Comparison of ENCODE assay signal across 11 cellular contexts in the genomic region with DNA sequence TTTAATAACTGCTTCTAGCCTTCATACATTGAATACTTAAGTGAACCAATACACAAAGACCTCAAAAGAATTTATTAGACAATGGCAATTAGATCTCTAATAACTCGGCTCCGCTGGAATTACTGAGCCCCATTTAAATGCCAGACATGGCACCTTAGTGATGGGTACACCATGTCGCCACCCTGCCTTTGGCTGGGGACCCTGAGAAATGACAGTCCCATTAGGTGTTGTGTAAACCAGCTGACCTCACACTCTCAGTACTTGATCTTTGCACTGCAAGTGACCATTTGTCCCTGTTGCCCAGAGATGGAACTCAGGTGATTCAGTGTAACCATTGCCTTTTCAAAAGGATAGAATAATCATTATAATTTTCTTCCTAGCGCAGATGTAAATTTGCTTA.
"Had no signal": no experiment of that assay in that cellular context is flagged by ENCODE, and none has a peak within 500 bp of the region (broad histone marks: within the 10 kb centered on the region; RNA-seq: fewer than 3 reads in every experiment).

No MANE protein-coding gene starts in this region.

- H3K4me1 ChIP-seq: HAP-1 had no signal

- ATAC-seq: GM23338, HCT116 had no signal

- DNase-seq: GM23248, GOT3, H7, H9, HCEC 1CT, HFFc6 had no signal

- FAIRE-seq: H1, H54 had no signal

- H3K36me3 ChIP-seq: HAP-1 had no signal

- H2AFZ ChIP-seq: GM23248, GM23338 had no signal

- H3K4me3 Mint-ChIP-seq: GM23338, H9, HFFc6 had no signal

- H3K9me3 Mint-ChIP-seq: GM23338 had no signal

- H3K9me3 ChIP-seq: HAP-1 had no signal

- H3K27ac ChIP-seq: GM23248 had no signal

- H3K4me2 ChIP-seq: GM23338 had no signal

- H3K27ac Mint-ChIP-seq: GM23338, H9, HFFc6 had no signal

- H3K4me3 ChIP-seq: GM23248, GM23338, HAP-1 had no signal

- H3K9ac ChIP-seq: GM23248 had no signal
